Comparison of ENCODE assay signal across 26 cellular contexts in genomic region chr2:212871597-212871996, GRCh38.
"Had no signal": no experiment of that assay in that cellular context is flagged by ENCODE, and none has a peak within 500 bp of the region (broad histone marks: within the 10 kb centered on the region; RNA-seq: fewer than 3 reads in every experiment).

No MANE protein-coding gene starts in this region.

- H3K4me3 ChIP-seq: colonic mucosa, esophagus squamous epithelium, gastrocnemius medialis, heart right ventricle, left lung, lower lobe of right lung, mucosa of descending colon had no signal

- H3K36me3 ChIP-seq: colonic mucosa, gastrocnemius medialis, heart right ventricle, left lung, lower lobe of right lung had no signal

- H3K27me3 ChIP-seq: colonic mucosa, esophagus squamous epithelium, gastrocnemius medialis, heart right ventricle, left lung had no signal

- H3K4me1 ChIP-seq: colonic mucosa, esophagus squamous epithelium, gastrocnemius medialis, heart right ventricle, left lung, lower lobe of right lung had no signal

- FAIRE-seq: endometrium, islet of Langerhans, keratinocyte had no signal

- H3K27ac ChIP-seq: colonic mucosa, epithelial cell of prostate, esophagus squamous epithelium, gastrocnemius medialis, heart right ventricle, left lung, lower lobe of right lung had no signal

- H3K9me3 ChIP-seq: colonic mucosa, gastrocnemius medialis, lower lobe of right lung had no signal

- DNase-seq: colonic mucosa; cortex of kidney; effector CD8-positive, alpha-beta T cell; effector memory CD8-positive, alpha-beta T cell; endodermal cell; erythroblast; esophagus squamous epithelium; foreskin fibroblast; foreskin melanocyte; gastrocnemius medialis; glutamatergic neuron; head of caudate nucleus; heart right ventricle; hippocampal formation; left cardiac atrium; left lung; left ventricle myocardium superior; lower lobe of right lung; mesenchymal stem cell; mucosa of descending colon; naive B cell had no signal

- ATAC-seq: effector memory CD8-positive, alpha-beta T cell; esophagus mucosa; gastrocnemius medialis; heart right ventricle; left cardiac atrium; left lung; left ventricle myocardium superior; lower lobe of right lung; mucosa of descending colon had no signal
